In the genomic region with DNA sequence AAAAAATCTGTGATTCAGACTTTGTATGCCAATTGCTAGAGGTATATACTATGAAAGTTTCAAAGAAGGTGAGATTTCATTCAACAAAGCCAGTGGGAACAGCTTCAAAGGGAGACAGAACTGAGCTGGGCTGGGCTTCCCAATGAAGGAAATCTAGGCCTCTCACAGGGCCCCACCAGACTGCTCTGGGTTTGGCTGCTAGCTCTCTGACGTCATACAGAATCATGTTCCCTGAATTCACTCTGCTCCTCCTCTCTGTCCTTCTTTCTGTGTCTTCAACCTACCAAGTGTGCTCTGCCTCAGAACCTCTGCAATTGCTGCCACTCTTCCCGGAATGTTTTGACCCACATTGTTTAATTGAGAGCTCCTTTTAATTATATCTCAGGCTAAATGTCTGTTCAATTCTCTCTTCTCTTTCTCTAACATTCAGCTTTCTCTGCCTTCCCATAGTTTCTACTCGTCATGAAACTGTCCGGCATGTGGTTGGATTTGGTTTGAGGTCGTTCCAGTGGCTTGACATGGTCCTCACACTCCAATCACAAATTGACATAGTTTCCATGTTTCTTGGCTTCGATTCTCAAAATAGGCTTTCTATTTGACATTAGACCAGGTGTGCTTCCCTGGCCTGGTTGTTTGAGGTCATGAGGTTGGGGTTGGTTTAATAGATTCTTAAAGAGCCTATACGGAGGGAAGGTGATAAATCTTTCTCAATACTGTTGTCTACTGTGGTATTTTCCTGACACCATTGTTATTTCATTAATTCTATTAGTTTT, we compare ENCODE assay signal across 1 cellular context.
TF ChIP-seq lines count a peak whose summit lies in the region.

No MANE protein-coding gene starts in this region.

TF ChIP-seq in GM23338, 12 proteins besides CTCF, POLR2A, EP300 and RAD21 (continued from another document):
- TF ChIP-seq REST (IDR thresholded peaks at IDR 0.05; ENCODE audit: unreplicated experiment): no peak
- no peak for TF ChIP-seq CREB1 (CRISPR knock-in tag; IDR thresholded peaks at IDR 0.05; ENCODE audit: low read depth)
- TF ChIP-seq ZNF114 (CRISPR knock-in tag; IDR thresholded peaks at IDR 0.05): no peak
- no peak for TF ChIP-seq EZH2 (IDR thresholded peaks at IDR 0.05; ENCODE audit: low read depth, unreplicated experiment)
- no peak for TF ChIP-seq EZH2phosphoT487 (IDR thresholded peaks at IDR 0.05; ENCODE audit: unreplicated experiment)
- TF ChIP-seq STAT1 (IDR thresholded peaks at IDR 0.05; ENCODE audit: unreplicated experiment): no peak
- no peak for TF ChIP-seq JUNB (IDR thresholded peaks at IDR 0.05; ENCODE audit: unreplicated experiment)
- no peak for TF ChIP-seq NANOG (IDR thresholded peaks at IDR 0.05; ENCODE audit: borderline replicate concordance)
- TF ChIP-seq, protein P1, sequence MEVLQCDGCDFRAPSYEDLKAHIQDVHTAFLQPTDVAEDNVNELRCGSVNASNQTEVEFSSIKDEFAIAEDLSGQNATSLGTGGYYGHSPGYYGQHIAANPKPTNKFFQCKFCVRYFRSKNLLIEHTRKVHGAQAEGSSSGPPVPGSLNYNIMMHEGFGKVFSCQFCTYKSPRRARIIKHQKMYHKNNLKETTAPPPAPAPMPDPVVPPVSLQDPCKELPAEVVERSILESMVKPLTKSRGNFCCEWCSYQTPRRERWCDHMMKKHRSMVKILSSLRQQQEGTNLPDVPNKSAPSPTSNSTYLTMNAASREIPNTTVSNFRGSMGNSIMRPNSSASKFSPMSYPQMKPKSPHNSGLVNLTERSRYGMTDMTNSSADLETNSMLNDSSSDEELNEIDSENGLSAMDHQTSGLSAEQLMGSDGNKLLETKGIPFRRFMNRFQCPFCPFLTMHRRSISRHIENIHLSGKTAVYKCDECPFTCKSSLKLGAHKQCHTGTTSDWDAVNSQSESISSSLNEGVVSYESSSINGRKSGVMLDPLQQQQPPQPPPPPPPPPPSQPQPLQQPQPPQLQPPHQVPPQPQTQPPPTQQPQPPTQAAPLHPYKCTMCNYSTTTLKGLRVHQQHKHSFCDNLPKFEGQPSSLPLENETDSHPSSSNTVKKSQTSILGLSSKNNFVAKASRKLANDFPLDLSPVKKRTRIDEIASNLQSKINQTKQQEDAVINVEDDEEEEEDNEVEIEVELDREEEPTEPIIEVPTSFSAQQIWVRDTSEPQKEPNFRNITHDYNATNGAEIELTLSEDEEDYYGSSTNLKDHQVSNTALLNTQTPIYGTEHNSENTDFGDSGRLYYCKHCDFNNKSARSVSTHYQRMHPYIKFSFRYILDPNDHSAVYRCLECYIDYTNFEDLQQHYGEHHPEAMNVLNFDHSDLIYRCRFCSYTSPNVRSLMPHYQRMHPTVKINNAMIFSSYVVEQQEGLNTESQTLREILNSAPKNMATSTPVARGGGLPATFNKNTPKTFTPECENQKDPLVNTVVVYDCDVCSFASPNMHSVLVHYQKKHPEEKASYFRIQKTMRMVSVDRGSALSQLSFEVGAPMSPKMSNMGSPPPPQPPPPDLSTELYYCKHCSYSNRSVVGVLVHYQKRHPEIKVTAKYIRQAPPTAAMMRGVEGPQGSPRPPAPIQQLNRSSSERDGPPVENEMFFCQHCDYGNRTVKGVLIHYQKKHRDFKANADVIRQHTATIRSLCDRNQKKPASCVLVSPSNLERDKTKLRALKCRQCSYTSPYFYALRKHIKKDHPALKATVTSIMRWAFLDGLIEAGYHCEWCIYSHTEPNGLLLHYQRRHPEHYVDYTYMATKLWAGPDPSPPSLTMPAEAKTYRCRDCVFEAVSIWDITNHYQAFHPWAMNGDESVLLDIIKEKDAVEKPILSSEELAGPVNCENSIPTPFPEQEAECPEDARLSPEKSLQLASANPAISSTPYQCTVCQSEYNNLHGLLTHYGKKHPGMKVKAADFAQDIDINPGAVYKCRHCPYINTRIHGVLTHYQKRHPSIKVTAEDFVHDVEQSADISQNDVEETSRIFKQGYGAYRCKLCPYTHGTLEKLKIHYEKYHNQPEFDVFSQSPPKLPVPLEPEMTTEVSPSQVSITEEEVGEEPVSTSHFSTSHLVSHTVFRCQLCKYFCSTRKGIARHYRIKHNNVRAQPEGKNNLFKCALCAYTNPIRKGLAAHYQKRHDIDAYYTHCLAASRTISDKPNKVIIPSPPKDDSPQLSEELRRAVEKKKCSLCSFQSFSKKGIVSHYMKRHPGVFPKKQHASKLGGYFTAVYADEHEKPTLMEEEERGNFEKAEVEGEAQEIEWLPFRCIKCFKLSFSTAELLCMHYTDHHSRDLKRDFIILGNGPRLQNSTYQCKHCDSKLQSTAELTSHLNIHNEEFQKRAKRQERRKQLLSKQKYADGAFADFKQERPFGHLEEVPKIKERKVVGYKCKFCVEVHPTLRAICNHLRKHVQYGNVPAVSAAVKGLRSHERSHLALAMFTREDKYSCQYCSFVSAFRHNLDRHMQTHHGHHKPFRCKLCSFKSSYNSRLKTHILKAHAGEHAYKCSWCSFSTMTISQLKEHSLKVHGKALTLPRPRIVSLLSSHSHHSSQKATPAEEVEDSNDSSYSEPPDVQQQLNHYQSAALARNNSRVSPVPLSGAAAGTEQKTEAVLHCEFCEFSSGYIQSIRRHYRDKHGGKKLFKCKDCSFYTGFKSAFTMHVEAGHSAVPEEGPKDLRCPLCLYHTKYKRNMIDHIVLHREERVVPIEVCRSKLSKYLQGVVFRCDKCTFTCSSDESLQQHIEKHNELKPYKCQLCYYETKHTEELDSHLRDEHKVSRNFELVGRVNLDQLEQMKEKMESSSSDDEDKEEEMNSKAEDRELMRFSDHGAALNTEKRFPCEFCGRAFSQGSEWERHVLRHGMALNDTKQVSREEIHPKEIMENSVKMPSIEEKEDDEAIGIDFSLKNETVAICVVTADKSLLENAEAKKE (CRISPR knock-in tag; IDR thresholded peaks at IDR 0.05): no peak
